In the genomic region with DNA sequence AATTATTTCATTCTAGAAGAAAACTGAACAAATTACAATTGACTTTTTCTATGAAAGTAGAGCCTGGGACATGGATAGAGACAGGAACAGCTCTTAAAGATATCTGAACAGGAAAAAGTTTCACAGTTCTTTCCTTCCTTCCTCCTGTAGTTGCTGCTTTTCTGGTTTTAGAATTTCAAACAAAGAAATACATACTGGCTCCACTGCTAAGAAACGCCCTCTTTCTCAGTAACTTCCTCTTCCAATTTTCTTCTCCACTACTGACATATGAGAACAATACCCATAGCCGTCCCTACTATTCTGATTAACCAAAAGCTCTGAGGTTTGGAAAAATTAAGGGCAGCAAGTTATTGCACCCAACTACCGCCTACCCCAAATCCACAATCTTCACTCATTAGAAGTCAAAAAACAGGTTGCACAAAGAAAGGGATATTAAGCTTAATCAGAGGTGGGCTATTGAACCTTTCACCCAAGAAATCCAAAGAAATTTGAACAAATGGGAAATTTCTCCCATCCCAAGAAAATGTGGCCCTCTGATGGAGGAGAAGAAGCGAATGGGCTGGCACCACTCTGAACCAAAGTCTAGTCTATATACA, we compare ENCODE assay signal across 8 cellular contexts. TPM values are rescaled to one million over a fixed set of nuclear protein-coding genes. Genes with fewer than 3 reads are reported as not detected.
DNase-seq lines count a peak whose midpoint lies in the region; ATAC-seq, FAIRE-seq and TF ChIP-seq lines count a peak whose summit lies in the region.

No MANE protein-coding gene starts in this region.

- H3K9me3 ChIP-seq in kidney (ENCODE audit: control insufficient read depth in 1 of 2, low read length in 2 of 2) (no peaks in the 10 kb centered on the region), subcutaneous abdominal adipose tissue (ENCODE audit: control insufficient read depth in 5 of 5, low read length in 5 of 5) (no peaks in the 10 kb centered on the region)

- H3K36me3 ChIP-seq in kidney (ENCODE audit: control insufficient read depth in 1 of 2, insufficient read depth in 2 of 2, low read length in 2 of 2) (peaks cover 0 to 3% of the 10 kb centered on the region in 2 donors), subcutaneous abdominal adipose tissue (ENCODE audit: control insufficient read depth in 5 of 5, insufficient read depth in 5 of 5, low read length in 5 of 5) (peaks cover 0 to 3% (median 0%) of the 10 kb centered on the region in 5 donors)

- no peak for DNase-seq in activated naive CD4-positive, alpha-beta T cell treated with Interleukin-2 at 50 U/mL for 16 hours
- DNase-seq in activated CD8-positive, alpha-beta T cell treated with anti-CD3 and anti-CD28 coated beads, Interleukin-2, amount 10 ng/mL, durations not matched to agents 7 days and 5 days: no peak
- no peak for DNase-seq in kidney
- DNase-seq in HTR-8/SVneo (ENCODE audit: insufficient read length, low spot score): no peak
- no peak for DNase-seq in activated CD8-positive, alpha-beta memory T cell treated with anti-CD3 and anti-CD28 coated beads for 24 hours

- peaks cover 13% of the 10 kb centered on the region in 2 donors for H3K4me1 ChIP-seq in kidney (ENCODE audit: control insufficient read depth in 1 of 2, insufficient read depth in 1 of 2, low read depth in 1 of 2, low read length in 2 of 2)
- peaks cover 10 to 59% (median 51%) of the 10 kb centered on the region in 5 donors for H3K4me1 ChIP-seq in subcutaneous abdominal adipose tissue (ENCODE audit: control insufficient read depth in 5 of 5, insufficient read depth in 5 of 5, low read length in 5 of 5)

- no peak for FAIRE-seq in kidney (lab: Jason Lieb, UNC)
- no peak for FAIRE-seq in HTR-8/SVneo (lab: Jason Lieb, UNC)

- peak overlapping the region; percentile 95 for H3K4me3 Mint-ChIP-seq in activated naive CD4-positive, alpha-beta T cell treated with anti-CD3 and anti-CD28 coated beads, Interleukin-2, amount 50 U/mL, for 24 hours
- peak overlapping the region; percentile 83 for H3K4me3 Mint-ChIP-seq in activated CD8-positive, alpha-beta T cell treated with anti-CD3 and anti-CD28 coated beads, Interleukin-2, amount 10 ng/mL, durations not matched to agents 7 days and 5 days

- H3K36me3 Mint-ChIP-seq in activated naive CD4-positive, alpha-beta T cell treated with anti-CD3 and anti-CD28 coated beads, Interleukin-2, amount 50 U/mL, for 24 hours: no peaks in the 10 kb centered on the region
- peaks cover 18% of the 10 kb centered on the region for H3K36me3 Mint-ChIP-seq in activated CD8-positive, alpha-beta T cell treated with anti-CD3 and anti-CD28 coated beads, Interleukin-2, amount 10 ng/mL, durations not matched to agents 7 days and 5 days (ENCODE audit: low read depth)

- POLR2A ChIA-PET in activated CD8-positive, alpha-beta T cell treated with anti-CD3 and anti-CD28 coated beads, Interleukin-2, amount 10 ng/mL, durations not matched to agents 7 days and 5 days (lab: Charles Lee): interaction anchor here (0.7 to 4.6 kb wide), 5 partner anchors 36 to 255 kb away, joined by 3 to 51 read pairs (median 4); no protein-coding TSS in a partner anchor

- H3K4me3 ChIP-seq in kidney (ENCODE audit: low read length in 2 of 2): peak overlapping the region; percentile 99
- peak overlapping the region; percentile 96 to 100 (median 99) for H3K4me3 ChIP-seq in subcutaneous abdominal adipose tissue (ENCODE audit: low read depth in 1 of 5, low read length in 5 of 5)

- H3K9me3 Mint-ChIP-seq in activated naive CD4-positive, alpha-beta T cell treated with anti-CD3 and anti-CD28 coated beads, Interleukin-2, amount 50 U/mL, for 24 hours: no peaks in the 10 kb centered on the region
- no peaks in the 10 kb centered on the region for H3K9me3 Mint-ChIP-seq in activated CD8-positive, alpha-beta T cell treated with anti-CD3 and anti-CD28 coated beads, Interleukin-2, amount 10 ng/mL, durations not matched to agents 7 days and 5 days (ENCODE audit: insufficient read depth)

- no peak for ATAC-seq in activated CD8-positive, alpha-beta T cell treated with anti-CD3 and anti-CD28 coated beads, Interleukin-2, amount 10 ng/mL, durations not matched to agents 7 days and 5 days
- no peak for ATAC-seq in HG03432 (IDR thresholded peaks at IDR 0.05; ENCODE audit: unreplicated experiment)

- peak overlapping the region; percentile 17 to 96 for H3K9ac ChIP-seq in kidney (ENCODE audit: low read length in 2 of 2)
- peak overlapping the region; percentile 99 for H3K9ac ChIP-seq in subcutaneous abdominal adipose tissue (ENCODE audit: low read length in 5 of 5)

- intact Hi-C loops in kidney (cut with DNase I): no loop called here

- peak overlapping the region; percentile 97 to 98 for H3K27ac ChIP-seq in kidney (ENCODE audit: low read depth in 2 of 2, low read length in 2 of 2)
- peak overlapping the region; percentile 99 for H3K27ac ChIP-seq in subcutaneous abdominal adipose tissue (ENCODE audit: low read depth, low read length)

- H3K27me3 Mint-ChIP-seq in activated naive CD4-positive, alpha-beta T cell treated with anti-CD3 and anti-CD28 coated beads, Interleukin-2, amount 50 U/mL, for 24 hours: no peaks in the 10 kb centered on the region
- H3K27me3 Mint-ChIP-seq in activated CD8-positive, alpha-beta T cell treated with anti-CD3 and anti-CD28 coated beads, Interleukin-2, amount 10 ng/mL, durations not matched to agents 7 days and 5 days (ENCODE audit: low read depth): no peaks in the 10 kb centered on the region

- no peaks in the 10 kb centered on the region for H3K27me3 ChIP-seq in subcutaneous abdominal adipose tissue (ENCODE audit: control insufficient read depth in 5 of 5, insufficient read depth in 4 of 5, low read length in 5 of 5)

- CTCF ChIA-PET in activated CD8-positive, alpha-beta T cell treated with anti-CD3 and anti-CD28 coated beads, Interleukin-2, amount 10 ng/mL, durations not matched to agents 7 days and 5 days (lab: Charles Lee): interaction anchor here (0.7 to 3.5 kb wide), 12 partner anchors 30 to 192 kb away, joined by 3 to 19 read pairs (median 3); no protein-coding TSS in a partner anchor

- peaks cover 48% of the 10 kb centered on the region for H3K4me1 Mint-ChIP-seq in activated naive CD4-positive, alpha-beta T cell treated with anti-CD3 and anti-CD28 coated beads, Interleukin-2, amount 50 U/mL, for 24 hours
- H3K4me1 Mint-ChIP-seq in activated CD8-positive, alpha-beta T cell treated with anti-CD3 and anti-CD28 coated beads, Interleukin-2, amount 10 ng/mL, durations not matched to agents 7 days and 5 days (ENCODE audit: low read depth): peaks cover 28% of the 10 kb centered on the region

- H3K27ac Mint-ChIP-seq in activated naive CD4-positive, alpha-beta T cell treated with anti-CD3 and anti-CD28 coated beads, Interleukin-2, amount 50 U/mL, for 24 hours: peak overlapping the region; percentile 94
- H3K27ac Mint-ChIP-seq in activated CD8-positive, alpha-beta T cell treated with anti-CD3 and anti-CD28 coated beads, Interleukin-2, amount 10 ng/mL, durations not matched to agents 7 days and 5 days: peak overlapping the region; percentile 86

- TF ChIP-seq CTCF in kidney (IDR thresholded peaks at IDR 0.05; ENCODE audit: borderline replicate concordance, extremely low read depth, insufficient read depth): no peak

RNA-seq across cellular contexts. Expression of a gene that starts 1.9 kb away (rescaled TPM):
- total RNA-seq in activated CD8-positive, alpha-beta T cell treated with anti-CD3 and anti-CD28 coated beads, Interleukin-2, amount 10 ng/mL, durations not matched to agents 7 days and 5 days: 100 to 1,000 TPM; 120 to 127 TPM
- total RNA-seq in kidney: 159 TPM
- polyA plus RNA-seq in kidney (ENCODE audit: insufficient read depth, low read depth, low replicate concordance): 23.9 TPM
